33 cellular contexts compared by ENCODE assay signal in the genomic region with DNA sequence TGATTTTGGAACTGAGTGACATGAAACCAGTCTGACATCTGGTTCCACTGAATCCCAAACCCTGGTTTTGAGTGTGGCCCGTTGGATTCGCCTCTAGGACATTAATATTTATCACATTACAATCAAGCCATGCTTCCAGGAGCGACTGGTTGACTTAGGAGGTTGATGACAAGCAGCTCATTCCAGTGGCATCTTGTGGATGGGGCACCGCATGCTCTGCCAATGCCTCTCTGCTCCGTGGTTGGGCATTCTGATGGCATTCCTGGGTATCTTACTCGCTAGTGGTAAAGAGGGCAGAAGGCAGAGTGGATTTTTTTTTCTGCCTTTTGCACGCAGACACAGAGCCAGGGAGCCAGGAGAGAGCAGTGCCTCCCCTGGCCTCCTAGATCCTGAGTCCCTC. TPM values are rescaled to one million over a fixed set of nuclear protein-coding genes. Genes with fewer than 3 reads are reported as not detected.
"Had no signal": no experiment of that assay in that cellular context is flagged by ENCODE, and none has a peak within 500 bp of the region (broad histone marks: within the 10 kb centered on the region; RNA-seq: fewer than 3 reads in every experiment).

No MANE protein-coding gene starts in this region.

- ATAC-seq: foreskin keratinocyte; gastroesophageal sphincter; heart right ventricle; left lobe of liver; natural killer cell treated with Interleukin-12 subunit alpha and Interleukin-12 subunit beta and Interleukin-15 and Interleukin-18, amount 100 ng/mL, for 72 hours; pancreas; right lobe of liver; stimulated activated naive CD8-positive, alpha-beta T cell treated with anti-CD3 and anti-CD28 coated beads, Interleukin-15, amount 100 ng/mL, for 72 hours; upper lobe of right lung had no signal

- H3K27me3 ChIP-seq: foreskin keratinocyte, gastroesophageal sphincter, neutrophil, pancreas, right lobe of liver, transverse colon, upper lobe of right lung, uterus had no signal

- H3K4me3 ChIP-seq: gastroesophageal sphincter, heart right ventricle, lung, pancreas, right lobe of liver, smooth muscle cell, suprapubic skin, transverse colon, upper lobe of right lung, uterus had no signal

- H3K9me3 ChIP-seq: gastroesophageal sphincter, heart right ventricle, neutrophil, pancreas, right lobe of liver, suprapubic skin, transverse colon, upper lobe of right lung, uterus had no signal

- H3K36me3 ChIP-seq: gastroesophageal sphincter, heart right ventricle, neutrophil, pancreas, right lobe of liver, suprapubic skin, transverse colon, upper lobe of right lung, uterus had no signal

- DNase-seq: cortex of kidney; effector CD4-positive, alpha-beta T cell; foreskin keratinocyte; glutamatergic neuron; heart right ventricle; hypothalamus; naive B cell; pancreas; right lobe of liver; stimulated activated CD4-positive, alpha-beta T cell treated with anti-CD3 and anti-CD28 coated beads, Interleukin-12 subunit alpha, Interleukin-12 subunit beta, amount 100 ng/mL, for 4 hours; stimulated activated CD4-positive, alpha-beta T cell treated with anti-CD3 and anti-CD28 coated beads, Interleukin-1b, Interleukin-23, amount 100 ng/mL, for 48 hours; stimulated activated CD4-positive, alpha-beta T cell treated with anti-CD3 and anti-CD28 coated beads, Interleukin-4, amount 100 ng/mL, for 1 hour; stimulated activated CD8-positive, alpha-beta memory T cell treated with anti-CD3 and anti-CD28 coated beads, Interleukin-4, amount 100 ng/mL, for 48 hours; stimulated activated naive CD4-positive, alpha-beta T cell; stimulated activated naive CD8-positive, alpha-beta T cell treated with anti-CD3 and anti-CD28 coated beads, Interleukin-15, amount 100 ng/mL, for 72 hours; transverse colon; upper lobe of right lung; uterus had no signal

RNA-seq across cellular contexts. Expression of gene CACNG4, which starts 31.4 kb away (rescaled TPM):
- total RNA-seq: dermis microvascular lymphatic vessel endothelial cell; fibroblast of lung; mononuclear cell; natural killer cell treated with Interleukin-12 subunit alpha and Interleukin-12 subunit beta and Interleukin-15 and Interleukin-18, amount 100 ng/mL, for 72 hours; posterior vena cava; right lobe of liver had no signal
- polyA plus RNA-seq: fibroblast of lung, keratinocyte had no signal

RNA-seq across cellular contexts. Expression of gene CACNG1, which starts 48.4 kb away (rescaled TPM):
- total RNA-seq: dermis microvascular lymphatic vessel endothelial cell; fibroblast of lung; foreskin keratinocyte; gastroesophageal sphincter; left lobe of liver; liver; lung; mononuclear cell; natural killer cell treated with Interleukin-12 subunit alpha and Interleukin-12 subunit beta and Interleukin-15 and Interleukin-18, amount 100 ng/mL, for 72 hours; omental fat pad; pancreas; posterior vena cava; right lobe of liver; smooth muscle cell; suprapubic skin; transverse colon; upper lobe of right lung; uterus had no signal
- polyA plus RNA-seq: esophagus, fibroblast of lung, foreskin keratinocyte, heart right ventricle, keratinocyte, liver, smooth muscle cell had no signal
